In the genomic region with DNA sequence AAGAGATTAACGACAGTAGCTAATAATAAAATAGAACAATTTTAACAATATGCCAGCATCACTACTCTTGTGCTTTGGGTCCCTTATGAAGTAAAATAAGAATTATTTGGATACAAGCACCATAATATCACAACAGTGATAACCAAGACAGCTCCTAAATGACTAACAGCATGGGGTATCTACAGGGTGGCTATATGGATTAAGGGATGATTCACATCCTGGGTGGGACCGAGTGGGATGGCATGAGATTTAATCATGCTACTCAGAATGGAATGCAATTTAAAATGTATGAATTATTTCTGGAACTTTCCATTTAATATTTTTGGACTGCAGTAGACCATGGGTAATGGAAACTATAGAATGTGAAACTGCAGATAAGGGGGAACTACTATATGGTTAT, we compare ENCODE assay signal across 14 cellular contexts. TPM values are rescaled to one million over a fixed set of nuclear protein-coding genes. Genes with fewer than 3 reads are reported as not detected.
DNase-seq lines count a peak whose midpoint lies in the region; ATAC-seq, FAIRE-seq and TF ChIP-seq lines count a peak whose summit lies in the region.
"Had no signal": no experiment of that assay in that cellular context is flagged by ENCODE, and none has a peak within 500 bp of the region (broad histone marks: within the 10 kb centered on the region; RNA-seq: fewer than 3 reads in every experiment).

No MANE protein-coding gene starts in this region.

- H3K36me3 ChIP-seq in MG63 = peaks cover 4% of the 10 kb centered on the region
- no peaks in the 10 kb centered on the region for H3K36me3 ChIP-seq in astrocyte (ENCODE audit: insufficient read depth, low read length)
- no peaks in the 10 kb centered on the region for H3K36me3 ChIP-seq in sigmoid colon
- H3K36me3 ChIP-seq: BLaER1, tibial nerve had no signal

- TF ChIP-seq CTCF in astrocyte (IDR thresholded peaks at IDR 0.05; ENCODE audit: insufficient read depth, low read depth, low read length) = no peak
- no peak for TF ChIP-seq CTCF in foreskin keratinocyte (conservative IDR thresholded peaks at IDR 0.05)
- no peak for TF ChIP-seq CTCF in sigmoid colon (IDR thresholded peaks at IDR 0.05)

- peak; percentile 39 for FAIRE-seq in astrocyte (lab: Jason Lieb, UNC)

- WGBS in sigmoid colon, 2 donors = 85 to 87% methylated on average over 2 of the region's 2 CpGs

- intact Hi-C loops in sigmoid colon (cut with DNase I) = no loop called here

- peak overlapping the region; percentile 17 for H3K4me2 ChIP-seq in astrocyte (ENCODE audit: low read length)
- H3K4me2 ChIP-seq: BLaER1 had no signal

- H3K79me2 ChIP-seq in astrocyte (ENCODE audit: insufficient read depth, low read length) = no peaks in the 10 kb centered on the region

- no peak for TF ChIP-seq POLR2A in sigmoid colon (IDR thresholded peaks at IDR 0.05)

- ATAC-seq in foreskin keratinocyte (peak; percentile 97), HG03196 (IDR thresholded peaks at IDR 0.05; ENCODE audit: unreplicated experiment) (no peak)
- ATAC-seq: natural killer cell treated with Interleukin-12 subunit alpha and Interleukin-12 subunit beta and Interleukin-15 and Interleukin-18, amount 100 ng/mL, for 72 hours had no signal

- H3K4me1 ChIP-seq in astrocyte (ENCODE audit: insufficient read depth, low read length) (peaks cover 8% of the 10 kb centered on the region), foreskin keratinocyte (peaks cover 12% of the 10 kb centered on the region), sigmoid colon (no peaks in the 10 kb centered on the region)
- H3K4me1 ChIP-seq: BLaER1, tibial nerve had no signal

- H3K4me3 ChIP-seq in MG63 (no peak overlapping the region), astrocyte (ENCODE audit: insufficient read depth, low read depth, low read length) (no peak overlapping the region), sigmoid colon (no peak overlapping the region)
- H3K4me3 ChIP-seq: BLaER1, lung, tibial nerve had no signal

- no peak overlapping the region for H2AFZ ChIP-seq in astrocyte (ENCODE audit: low read depth, low read length)

- H3K9me3 ChIP-seq in MG63 (peaks cover 6% of the 10 kb centered on the region), astrocyte (ENCODE audit: insufficient read depth, low read depth, low read length) (no peaks in the 10 kb centered on the region), sigmoid colon (no peaks in the 10 kb centered on the region)
- H3K9me3 ChIP-seq: tibial nerve had no signal

- H3K36me3 Mint-ChIP-seq in astrocyte (ENCODE audit: low read depth, unreplicated experiment) = peaks cover 2% of the 10 kb centered on the region
- H3K36me3 Mint-ChIP-seq: activated naive CD8-positive, alpha-beta T cell; natural killer cell treated with Interleukin-12 subunit alpha and Interleukin-12 subunit beta and Interleukin-15 and Interleukin-18, amount 100 ng/mL, for 72 hours had no signal

- H3K27ac ChIP-seq in astrocyte (ENCODE audit: low read depth, low read length) (no peak overlapping the region), foreskin keratinocyte (peak overlapping the region; percentile 30), sigmoid colon (no peak overlapping the region)
- H3K27ac ChIP-seq: BLaER1, tibial nerve had no signal

- H3K27me3 Mint-ChIP-seq in astrocyte (ENCODE audit: low read depth, unreplicated experiment) = no peaks in the 10 kb centered on the region
- H3K27me3 Mint-ChIP-seq: activated naive CD8-positive, alpha-beta T cell had no signal

- no peak overlapping the region for H3K9ac ChIP-seq in astrocyte (ENCODE audit: low read length)
- H3K9ac ChIP-seq: BLaER1 had no signal

- H3K4me1 Mint-ChIP-seq in astrocyte (ENCODE audit: low read depth, unreplicated experiment) = peaks cover 3% of the 10 kb centered on the region

- peaks cover 2% of the 10 kb centered on the region for H3K9me3 Mint-ChIP-seq in astrocyte (ENCODE audit: unreplicated experiment)
- H3K9me3 Mint-ChIP-seq: natural killer cell treated with Interleukin-12 subunit alpha and Interleukin-12 subunit beta and Interleukin-15 and Interleukin-18, amount 100 ng/mL, for 72 hours had no signal

- H3K27me3 ChIP-seq in MG63 = no peaks in the 10 kb centered on the region
- H3K27me3 ChIP-seq in astrocyte (ENCODE audit: insufficient read depth, low read length) = no peaks in the 10 kb centered on the region
- no peaks in the 10 kb centered on the region for H3K27me3 ChIP-seq in foreskin keratinocyte
- H3K27me3 ChIP-seq in sigmoid colon = peaks cover 0 to 7% (median 0%) of the 10 kb centered on the region in 3 donors
- H3K27me3 ChIP-seq: BLaER1, tibial nerve had no signal

- no peak overlapping the region for H3K27ac Mint-ChIP-seq in astrocyte (ENCODE audit: unreplicated experiment)
- H3K27ac Mint-ChIP-seq: activated naive CD8-positive, alpha-beta T cell; natural killer cell treated with Interleukin-12 subunit alpha and Interleukin-12 subunit beta and Interleukin-15 and Interleukin-18, amount 100 ng/mL, for 72 hours had no signal

- DNase-seq in ELR (ENCODE audit: low read depth) (peak; percentile 89), MG63 (peak; percentile 73), astrocyte (ENCODE audit: low read depth) (peak; percentile 38), foreskin keratinocyte (peak; percentile 65 to 88), amygdala (lab: John Stamatoyannopoulos, UW) (no peak), sigmoid colon (no peak), DMS53 treated with DMSO at 0.1 percent for 48 hours (lab: John Stamatoyannopoulos, UW; ENCODE audit: unreplicated experiment) (no peak)
- DNase-seq: activated CD4-positive, alpha-beta T cell treated with anti-CD3 and anti-CD28 coated beads for 48 hours had no signal

- no peaks in the 10 kb centered on the region for H4K20me1 ChIP-seq in astrocyte (ENCODE audit: insufficient read depth, low read length)
- H4K20me1 ChIP-seq: BLaER1 had no signal

- TF ChIP-seq EP300 in sigmoid colon (IDR thresholded peaks at IDR 0.05) = no peak

- H3K4me3 Mint-ChIP-seq in astrocyte (ENCODE audit: unreplicated experiment) = no peak overlapping the region
- H3K4me3 Mint-ChIP-seq: activated naive CD8-positive, alpha-beta T cell; natural killer cell treated with Interleukin-12 subunit alpha and Interleukin-12 subunit beta and Interleukin-15 and Interleukin-18, amount 100 ng/mL, for 72 hours had no signal

RNA-seq across cellular contexts. Expression of a gene that starts 28.1 kb away (rescaled TPM):
- 22.0 and 39.3 TPM in 2 replicates for total RNA-seq in MG63 (2014; rRNA removed; shearing (Covaris generic); ENCODE audit: low replicate concordance)
- total RNA-seq in astrocyte = 38.1 and 40.5 TPM in 2 replicates
- 40.3 and 44.3 TPM in 2 replicates for total RNA-seq in foreskin keratinocyte
- 2.9 and 3.6 TPM in 2 replicates for polyA plus RNA-seq in foreskin keratinocyte
- 10 to 100 TPM; 38.5 to 58.7 (median 48.6) TPM for total RNA-seq in sigmoid colon
- 1 to 10 TPM; 1.8 to 7.1 (median 3.2) TPM for polyA plus RNA-seq in sigmoid colon

Comparison
In these comparisons a context has a peak if more than half of its experiments do, and no peak if none do; other contexts are left out.
1. DNase-seq: peak in ELR (single experiment), MG63 (single experiment), astrocyte (single experiment) and foreskin keratinocyte (2 of 2); none in amygdala (0 of 56), sigmoid colon (single experiment) and DMS53 treated with DMSO at 0.1 percent for 48 hours (single experiment).